In genomic region chr11:22780914-22781593, GRCh38 we compare ENCODE assay signal across 9 cellular contexts. TPM values are rescaled to one million over a fixed set of nuclear protein-coding genes. Genes with fewer than 3 reads are reported as not detected.
DNase-seq lines count a peak whose midpoint lies in the region; ATAC-seq and TF ChIP-seq lines count a peak whose summit lies in the region.
"Had no signal": no experiment of that assay in that cellular context is flagged by ENCODE, and none has a peak within 500 bp of the region (broad histone marks: within the 10 kb centered on the region; RNA-seq: fewer than 3 reads in every experiment).

No MANE protein-coding gene starts in this region.

- peak; percentile 3 for DNase-seq in NK-92 treated with Interleukin-12 subunit alpha and Interleukin-12 subunit beta, amount 100 ng/mL, for 24 hours (lab: John Stamatoyannopoulos, UW)
- DNase-seq in NK-92 (lab: John Stamatoyannopoulos, UW; ENCODE audit: unreplicated experiment) (no peak), KBM-7 (peak; percentile 7), neuronal stem cell (ENCODE audit: low spot score) (peak; percentile 6), upper lobe of right lung (no peak), NCI-H2196 (lab: John Stamatoyannopoulos, UW; ENCODE audit: unreplicated experiment) (no peak), KG1 (lab: John Stamatoyannopoulos, UW) (no peak)
- DNase-seq: activated effector memory CD4-positive, alpha-beta T cell treated with Interleukin-2 at 50 U/mL for 16 hours had no signal

- ATAC-seq in HG02610 (IDR thresholded peaks at IDR 0.05; ENCODE audit: unreplicated experiment) (peak; percentile 83), upper lobe of right lung (no peak)

- H3K4ac ChIP-seq in neuronal stem cell (ENCODE audit: low read length) = no peak overlapping the region

- peak overlapping the region; percentile 24 for H2AFZ ChIP-seq in neuronal stem cell (ENCODE audit: low read length)

- intact Hi-C loops in upper lobe of right lung (cut with DNase I) = loop anchor here (10.0 kb wide), 1 partner anchor 446 kb away; the partner anchor contains the start of gene SLC17A6

- H2AK5ac ChIP-seq in neuronal stem cell (ENCODE audit: low read depth, low read length) = no peak overlapping the region

- H3K23ac ChIP-seq in neuronal stem cell (ENCODE audit: low read depth, low read length, poor library complexity) = no peak overlapping the region

- in situ Hi-C loops in KBM-7 (cut with MboI; ENCODE audit: low pct_unique_long_range_greater_than_20kb, low sequenced_read_pairs) = loop anchor here (25.0 kb wide), 1 partner anchor 444 kb away; the partner anchor contains the start of gene SLC17A6

- H3K27me3 ChIP-seq in neuronal stem cell (ENCODE audit: control insufficient read depth in 3 of 3, insufficient read depth in 3 of 3, low read depth in 1 of 3, low read length in 3 of 3) (no peaks in the 10 kb centered on the region), upper lobe of right lung (no peaks in the 10 kb centered on the region)

- no peak overlapping the region for H3K9ac ChIP-seq in neuronal stem cell (ENCODE audit: low read depth, low read length, poor library complexity)

- H4K8ac ChIP-seq in neuronal stem cell (ENCODE audit: low read depth, low read length) = no peak overlapping the region

- H3K4me2 ChIP-seq in neuronal stem cell (ENCODE audit: insufficient read depth, low read length, poor library complexity, severe bottlenecking) = no peak overlapping the region

- no peak for TF ChIP-seq CTCF in upper lobe of right lung (IDR thresholded peaks at IDR 0.05)

- H3K79me1 ChIP-seq in neuronal stem cell (ENCODE audit: low read depth, low read length) = no peaks in the 10 kb centered on the region

- no peak overlapping the region for H3K18ac ChIP-seq in neuronal stem cell (ENCODE audit: low read length)

- H3K14ac ChIP-seq in neuronal stem cell (ENCODE audit: low read length) = no peak overlapping the region

- WGBS in neuronal stem cell (ENCODE audit: extremely low coverage in 2 of 2, insufficient read length in 2 of 2, insufficient replicate concordance in 1 of 2), 2 donors = no CpG with 5 or more reads among the region's 3 CpGs

- peaks cover 0 to 9% of the 10 kb centered on the region in 2 donors for H3K9me3 ChIP-seq in neuronal stem cell (replicated peaks in 1 of 2; ENCODE audit: control insufficient read depth in 2 of 2, insufficient read depth in 1 of 2, low read depth in 1 of 2, low read length in 2 of 2)
- no peaks in the 10 kb centered on the region for H3K9me3 ChIP-seq in upper lobe of right lung

- no peak overlapping the region for H4K91ac ChIP-seq in neuronal stem cell (ENCODE audit: low read depth, low read length, poor library complexity)

- H3K4me3 ChIP-seq in neuronal stem cell (ENCODE audit: low read length in 2 of 2) = no peak overlapping the region
- H3K4me3 ChIP-seq in upper lobe of right lung = no peak overlapping the region

- H2BK15ac ChIP-seq in neuronal stem cell (ENCODE audit: low read length) = no peak overlapping the region

- H2BK12ac ChIP-seq in neuronal stem cell (ENCODE audit: low read length) = no peak overlapping the region

- H3K36me3 ChIP-seq in neuronal stem cell (replicated peaks in 1 of 2; ENCODE audit: control insufficient read depth in 2 of 2, insufficient read depth in 2 of 2, low read length in 2 of 2) (no peaks in the 10 kb centered on the region), upper lobe of right lung (no peaks in the 10 kb centered on the region)

- H3K27ac ChIP-seq in neuronal stem cell (replicated peaks; ENCODE audit: low read length) (no peak overlapping the region), upper lobe of right lung (no peak overlapping the region)

- H2BK120ac ChIP-seq in neuronal stem cell (ENCODE audit: low read depth, low read length) = no peak overlapping the region

- H3K4me1 ChIP-seq in neuronal stem cell (ENCODE audit: control insufficient read depth in 2 of 2, insufficient read depth in 1 of 2, low read depth in 1 of 2, low read length in 2 of 2) = peaks cover 5 to 21% of the 10 kb centered on the region in 2 donors
- H3K4me1 ChIP-seq in upper lobe of right lung = no peaks in the 10 kb centered on the region

- no peak overlapping the region for H2BK5ac ChIP-seq in neuronal stem cell (ENCODE audit: low read length)

RNA-seq across cellular contexts. Expression of gene SVIP, which starts 48.5 kb away (rescaled TPM):
- polyA plus RNA-seq in neuronal stem cell (2013, experiment 1 of 2) = 24.9 TPM
- 24.6 TPM for polyA plus RNA-seq in neuronal stem cell (2013, experiment 2 of 2)
- 35.6 TPM for total RNA-seq in upper lobe of right lung

Comparison
In these comparisons a context has a peak if more than half of its experiments do, and no peak if none do; other contexts are left out.
1. DNase-seq: peak in NK-92 treated with Interleukin-12 subunit alpha and Interleukin-12 subunit beta, amount 100 ng/mL, for 24 hours (single experiment), KBM-7 (single experiment) and neuronal stem cell (single experiment); none in NK-92 (single experiment), upper lobe of right lung (single experiment), NCI-H2196 (single experiment) and KG1 (single experiment).